Comparison of ENCODE assay signal across 11 cellular contexts in the genomic region with DNA sequence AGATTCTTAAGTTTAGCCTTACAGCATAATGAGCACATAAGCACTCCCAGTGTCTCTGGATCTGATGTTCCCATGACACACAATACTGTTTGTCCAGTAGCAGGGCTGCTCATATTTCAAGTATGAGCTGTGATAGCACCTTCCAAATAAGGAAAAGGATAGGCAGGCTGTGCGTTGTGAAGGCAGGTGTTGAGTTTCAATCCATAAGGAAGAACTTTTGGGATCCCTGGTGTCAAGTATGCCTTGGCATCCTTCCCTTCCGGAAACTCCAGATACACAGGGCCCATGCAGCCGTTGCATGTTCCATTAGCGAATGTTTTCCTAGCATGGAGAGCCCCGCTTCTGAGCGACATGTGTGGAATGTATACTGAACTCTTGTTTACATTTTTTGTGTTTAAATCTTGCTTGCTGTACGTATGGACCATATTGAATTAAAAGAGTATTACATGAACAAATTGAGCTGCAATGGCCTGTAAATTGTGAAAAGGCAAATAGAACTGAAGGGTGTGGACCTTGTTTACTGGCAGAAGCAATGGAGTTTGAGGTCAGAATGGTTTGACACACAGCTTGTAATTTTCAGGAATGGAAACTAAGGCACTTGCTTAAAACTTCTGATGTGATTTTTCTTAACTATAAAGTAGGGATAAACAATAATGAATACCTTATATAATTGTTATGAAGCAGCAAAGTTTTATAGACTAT. TPM values are rescaled to one million over a fixed set of nuclear protein-coding genes. Genes with fewer than 3 reads are reported as not detected.
DNase-seq lines count a peak whose midpoint lies in the region; ATAC-seq and TF ChIP-seq lines count a peak whose summit lies in the region.
"Had no signal": no experiment of that assay in that cellular context is flagged by ENCODE, and none has a peak within 500 bp of the region (broad histone marks: within the 10 kb centered on the region; RNA-seq: fewer than 3 reads in every experiment).

No MANE protein-coding gene starts in this region.

- DNase-seq in EL (peak; percentile 1), NCI-H2196 (lab: John Stamatoyannopoulos, UW; ENCODE audit: unreplicated experiment) (peak; percentile 84), chondrocyte (ENCODE audit: low spot score) (no peak), neural crest cell (ENCODE audit: low read depth, low spot score) (no peak), islet precursor cell (no peak), midbrain (lab: John Stamatoyannopoulos, UW) (no peak)
- DNase-seq: activated CD4-positive, alpha-beta T cell treated with anti-CD3 and anti-CD28 coated beads, Interleukin-2, amount 10 ng/mL, durations not matched to agents 7 days and 5 days; CD4-positive, CD25-positive, alpha-beta regulatory T cell; naive thymus-derived CD4-positive, alpha-beta T cell had no signal

- H3K4me3 Mint-ChIP-seq in chondrocyte (ENCODE audit: unreplicated experiment) (no peak overlapping the region), neural crest cell (no peak overlapping the region)
- H3K4me3 Mint-ChIP-seq: activated CD4-positive, alpha-beta T cell treated with anti-CD3 and anti-CD28 coated beads, Interleukin-2, amount 10 ng/mL, durations not matched to agents 7 days and 5 days; CD4-positive, CD25-positive, alpha-beta regulatory T cell; naive thymus-derived CD4-positive, alpha-beta T cell had no signal

- peaks cover 5% of the 10 kb centered on the region for H3K27me3 Mint-ChIP-seq in chondrocyte (ENCODE audit: low read depth)
- peaks cover 6% of the 10 kb centered on the region for H3K27me3 Mint-ChIP-seq in neural crest cell (ENCODE audit: low read depth)
- H3K27me3 Mint-ChIP-seq: CD4-positive, CD25-positive, alpha-beta regulatory T cell had no signal

- no peaks in the 10 kb centered on the region for H3K36me3 Mint-ChIP-seq in chondrocyte (ENCODE audit: low read depth)
- no peaks in the 10 kb centered on the region for H3K36me3 Mint-ChIP-seq in neural crest cell (ENCODE audit: low read depth)
- H3K36me3 Mint-ChIP-seq: CD4-positive, CD25-positive, alpha-beta regulatory T cell; naive thymus-derived CD4-positive, alpha-beta T cell had no signal

- ATAC-seq in HG03095 (IDR thresholded peaks at IDR 0.05; ENCODE audit: unreplicated experiment), result no peak
- no peak for ATAC-seq in HG03354 (IDR thresholded peaks at IDR 0.05; ENCODE audit: poor library complexity, severe bottlenecking, unreplicated experiment)
- ATAC-seq: naive thymus-derived CD4-positive, alpha-beta T cell had no signal

- TF ChIP-seq CTCF in chondrocyte (IDR thresholded peaks at IDR 0.05) (no peak), neural crest cell (conservative IDR thresholded peaks at IDR 0.05) (no peak)

- H3K9me3 Mint-ChIP-seq in chondrocyte (ENCODE audit: low read depth) (peaks cover 7% of the 10 kb centered on the region), neural crest cell (peaks cover 3% of the 10 kb centered on the region)
- H3K9me3 Mint-ChIP-seq: activated CD4-positive, alpha-beta T cell treated with anti-CD3 and anti-CD28 coated beads, Interleukin-2, amount 10 ng/mL, durations not matched to agents 7 days and 5 days had no signal

- H3K27ac Mint-ChIP-seq in chondrocyte (ENCODE audit: unreplicated experiment) (peak overlapping the region; percentile 20), neural crest cell (ENCODE audit: unreplicated experiment) (peak overlapping the region; percentile 86)
- H3K27ac Mint-ChIP-seq: activated CD4-positive, alpha-beta T cell treated with anti-CD3 and anti-CD28 coated beads, Interleukin-2, amount 10 ng/mL, durations not matched to agents 7 days and 5 days; CD4-positive, CD25-positive, alpha-beta regulatory T cell; naive thymus-derived CD4-positive, alpha-beta T cell had no signal

- H3K4me1 Mint-ChIP-seq in chondrocyte (ENCODE audit: low read depth) (peaks cover 28% of the 10 kb centered on the region), neural crest cell (no peaks in the 10 kb centered on the region)
- H3K4me1 Mint-ChIP-seq: activated CD4-positive, alpha-beta T cell treated with anti-CD3 and anti-CD28 coated beads, Interleukin-2, amount 10 ng/mL, durations not matched to agents 7 days and 5 days; CD4-positive, CD25-positive, alpha-beta regulatory T cell; naive thymus-derived CD4-positive, alpha-beta T cell had no signal

RNA-seq across cellular contexts. Expression of a gene that starts 33.7 kb away (rescaled TPM):
- total RNA-seq in chondrocyte (0.17 TPM in 1 of 3 replicates, not detected in the others), neural crest cell (0.05 and 0.41 TPM in 2 replicates)
- total RNA-seq: activated CD4-positive, alpha-beta T cell treated with anti-CD3 and anti-CD28 coated beads, Interleukin-2, amount 10 ng/mL, durations not matched to agents 7 days and 5 days had no signal

Comparison
In these comparisons a context has a peak if more than half of its experiments do, and no peak if none do; other contexts are left out.
1. DNase-seq: peak in EL (single experiment) and NCI-H2196 (single experiment); none in chondrocyte (single experiment), neural crest cell (single experiment), islet precursor cell (single experiment) and midbrain (single experiment).